In the genomic region with DNA sequence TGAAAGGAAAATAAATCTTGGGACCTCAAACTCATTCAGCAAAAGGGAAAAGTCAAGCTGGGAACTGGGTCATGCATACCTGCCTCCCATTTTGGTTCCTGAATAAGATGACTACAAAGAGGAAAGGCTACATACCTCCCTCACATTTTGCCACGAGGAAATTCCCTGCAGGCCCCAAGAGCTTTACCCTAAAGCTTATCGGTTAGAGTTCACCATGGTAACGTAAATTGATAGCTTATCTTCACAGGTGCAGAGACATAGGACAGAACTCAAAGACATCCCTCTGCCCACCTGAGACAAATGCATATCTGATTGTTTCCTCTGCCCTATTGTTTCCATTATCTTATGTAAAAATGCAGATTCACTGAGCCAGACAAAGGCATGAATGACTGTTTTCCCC, we compare ENCODE assay signal across 17 cellular contexts. TPM values are rescaled to one million over a fixed set of nuclear protein-coding genes. Genes with fewer than 3 reads are reported as not detected.
DNase-seq lines count a peak whose midpoint lies in the region; ATAC-seq and TF ChIP-seq lines count a peak whose summit lies in the region.
"Had no signal": no experiment of that assay in that cellular context is flagged by ENCODE, and none has a peak within 500 bp of the region (broad histone marks: within the 10 kb centered on the region; RNA-seq: fewer than 3 reads in every experiment).

No MANE protein-coding gene starts in this region.

- no peaks in the 10 kb centered on the region for H3K36me3 ChIP-seq in endodermal cell (ENCODE audit: control insufficient read depth, insufficient read depth, low read length)
- no peaks in the 10 kb centered on the region for H3K36me3 ChIP-seq in trophoblast cell (ENCODE audit: control insufficient read depth in 1 of 2, insufficient read depth in 2 of 2, low read length in 2 of 2)
- no peaks in the 10 kb centered on the region for H3K36me3 ChIP-seq in aorta (ENCODE audit: control insufficient read depth in 1 of 2, insufficient read depth in 2 of 2, low read length in 1 of 2)

- no peaks in the 10 kb centered on the region for H3K9me3 Mint-ChIP-seq in endodermal cell
- peaks cover 5 to 6% of the 10 kb centered on the region in 2 donors for H3K9me3 Mint-ChIP-seq in stimulated activated naive B cell treated with anti-CD40 and anti-IgM and Interleukin-4, amounts not matched to agents 10 μg/mL and 1 μg/mL and 100 μg/mL, for 72 hours
- H3K9me3 Mint-ChIP-seq in activated CD4-positive, alpha-beta T cell treated with anti-CD3 and anti-CD28 coated beads, Interleukin-2, amount 10 ng/mL, durations not matched to agents 24 days and 14 days: no peaks in the 10 kb centered on the region
- H3K9me3 Mint-ChIP-seq: H9 had no signal

- no peak for ATAC-seq in aorta (ENCODE audit: low FRiP score)
- no peak for ATAC-seq in stimulated activated naive B cell treated with anti-CD40 and anti-IgM and Interleukin-4, amounts not matched to agents 10 μg/mL and 1 μg/mL and 100 μg/mL, for 72 hours (replicated peaks)
- ATAC-seq: HCT116 had no signal

- no peak overlapping the region for H3K23ac ChIP-seq in trophoblast cell (ENCODE audit: low read length)

- DNase-seq in NCI-H748 (lab: John Stamatoyannopoulos, UW; ENCODE audit: unreplicated experiment) (peak; percentile 6), NCI-H748 treated with DMSO at 0.1 percent for 48 hours (lab: John Stamatoyannopoulos, UW) (no peak), NCI-H69 (lab: John Stamatoyannopoulos, UW) (peak; percentile 19), endodermal cell (peak; percentile 64), trophoblast cell (peak; percentile 43 to 82), aorta (no peak)
- no peak for DNase-seq in stimulated activated naive B cell treated with anti-CD40 and anti-IgM and Interleukin-4, amounts not matched to agents 10 μg/mL and 1 μg/mL and 100 μg/mL, for 72 hours
- DNase-seq in activated CD4-positive, alpha-beta T cell treated with anti-CD3 and anti-CD28 coated beads, Interleukin-2, amount 10 ng/mL, durations not matched to agents 24 days and 14 days: no peak
- DNase-seq: C1 segment of cervical spinal cord; Calu3; CD4-positive, alpha-beta memory T cell; COR-L47; DMS53; DMS79 treated with DMSO at 0.1 percent for 48 hours; GM23248; H9 had no signal

- H3K4me1 ChIP-seq in endodermal cell (ENCODE audit: control insufficient read depth, insufficient read depth, low read length) (peaks cover 15% of the 10 kb centered on the region), trophoblast cell (ENCODE audit: control insufficient read depth in 1 of 2, insufficient read depth in 2 of 2, low read length in 2 of 2) (peaks cover 3 to 5% of the 10 kb centered on the region in 2 experiments), aorta (ENCODE audit: control insufficient read depth in 1 of 2, insufficient read depth in 2 of 2, low read length in 2 of 2) (no peaks in the 10 kb centered on the region)

- H3K27ac ChIP-seq in endodermal cell (ENCODE audit: low read depth, low read length) (no peak overlapping the region), trophoblast cell (ENCODE audit: low read depth, low read length) (no peak overlapping the region), aorta (ENCODE audit: low read depth in 1 of 2, low read length in 2 of 2) (no peak overlapping the region)
- H3K27ac ChIP-seq: GM23248 had no signal

- no peaks in the 10 kb centered on the region for H3K36me3 Mint-ChIP-seq in endodermal cell (ENCODE audit: low read depth)
- no peaks in the 10 kb centered on the region for H3K36me3 Mint-ChIP-seq in stimulated activated naive B cell treated with anti-CD40 and anti-IgM and Interleukin-4, amounts not matched to agents 10 μg/mL and 1 μg/mL and 100 μg/mL, for 72 hours
- H3K36me3 Mint-ChIP-seq in activated CD4-positive, alpha-beta T cell treated with anti-CD3 and anti-CD28 coated beads, Interleukin-2, amount 10 ng/mL, durations not matched to agents 24 days and 14 days (ENCODE audit: low read depth): no peaks in the 10 kb centered on the region
- H3K36me3 Mint-ChIP-seq: CD4-positive, alpha-beta memory T cell had no signal

- no peak overlapping the region for H4K8ac ChIP-seq in trophoblast cell (ENCODE audit: low read depth, low read length)

- no peaks in the 10 kb centered on the region for H3K79me1 ChIP-seq in trophoblast cell (ENCODE audit: low read length)

- intact Hi-C loops in aorta (cut with DNase I): no loop called here
- intact Hi-C loops in activated CD4-positive, alpha-beta T cell treated with anti-CD3 and anti-CD28 coated beads, Interleukin-2, amount 10 ng/mL, durations not matched to agents 24 days and 14 days (cut with micrococcal nuclease): no loop called here

- H3K14ac ChIP-seq in trophoblast cell (ENCODE audit: low read length): no peak overlapping the region

- H3K4me1 Mint-ChIP-seq in endodermal cell: peaks cover 31% of the 10 kb centered on the region
- peaks cover 0 to 5% of the 10 kb centered on the region in 2 donors for H3K4me1 Mint-ChIP-seq in stimulated activated naive B cell treated with anti-CD40 and anti-IgM and Interleukin-4, amounts not matched to agents 10 μg/mL and 1 μg/mL and 100 μg/mL, for 72 hours
- no peaks in the 10 kb centered on the region for H3K4me1 Mint-ChIP-seq in activated CD4-positive, alpha-beta T cell treated with anti-CD3 and anti-CD28 coated beads, Interleukin-2, amount 10 ng/mL, durations not matched to agents 24 days and 14 days
- H3K4me1 Mint-ChIP-seq: CD4-positive, alpha-beta memory T cell had no signal

- H3K27me3 ChIP-seq in endodermal cell (ENCODE audit: control insufficient read depth, insufficient read depth, low read length, poor library complexity, severe bottlenecking) (no peaks in the 10 kb centered on the region), trophoblast cell (ENCODE audit: insufficient read depth, low read length) (no peaks in the 10 kb centered on the region), aorta (ENCODE audit: control insufficient read depth in 1 of 2, insufficient read depth in 2 of 2, low read length in 1 of 2) (no peaks in the 10 kb centered on the region)

- no peak overlapping the region for H3K4ac ChIP-seq in trophoblast cell (ENCODE audit: low read depth, low read length)

- no peak overlapping the region for H4K12ac ChIP-seq in trophoblast cell (ENCODE audit: low read depth, low read length)

- H3K9me3 ChIP-seq in endodermal cell (ENCODE audit: control insufficient read depth, low read length): peaks cover 10% of the 10 kb centered on the region
- H3K9me3 ChIP-seq in trophoblast cell (ENCODE audit: insufficient read depth, low read depth, low read length): no peaks in the 10 kb centered on the region
- H3K9me3 ChIP-seq in aorta (ENCODE audit: control insufficient read depth, low read length): no peaks in the 10 kb centered on the region

- H3K79me2 ChIP-seq in trophoblast cell (ENCODE audit: control insufficient read depth, insufficient read depth, low read length, poor library complexity): no peaks in the 10 kb centered on the region

- H3K4me3 ChIP-seq in endodermal cell (ENCODE audit: low read length) (no peak overlapping the region), trophoblast cell (ENCODE audit: low read depth, low read length) (no peak overlapping the region), aorta (ENCODE audit: low read length in 2 of 2) (no peak overlapping the region)
- H3K4me3 ChIP-seq: GM23248 had no signal

- H3K27ac Mint-ChIP-seq in endodermal cell: peak overlapping the region; percentile 17
- H3K27ac Mint-ChIP-seq in stimulated activated naive B cell treated with anti-CD40 and anti-IgM and Interleukin-4, amounts not matched to agents 10 μg/mL and 1 μg/mL and 100 μg/mL, for 72 hours: no peak overlapping the region
- no peak overlapping the region for H3K27ac Mint-ChIP-seq in activated CD4-positive, alpha-beta T cell treated with anti-CD3 and anti-CD28 coated beads, Interleukin-2, amount 10 ng/mL, durations not matched to agents 24 days and 14 days
- H3K27ac Mint-ChIP-seq: CD4-positive, alpha-beta memory T cell had no signal

- WGBS in endodermal cell (ENCODE audit: insufficient coverage in 1 of 2, insufficient read length in 1 of 2), 2 experiments: 15 to 40% methylated on average over 3 of the region's 3 CpGs
- no CpG with 5 or more reads among the region's 3 CpGs for WGBS in trophoblast cell (ENCODE audit: extremely low coverage, insufficient coverage, insufficient read length)
- 72 to 79% methylated on average over 3 of the region's 3 CpGs for WGBS in aorta, 2 donors

- H4K91ac ChIP-seq in trophoblast cell (ENCODE audit: low read depth, low read length): no peak overlapping the region

- H3K4me3 Mint-ChIP-seq in endodermal cell: no peak overlapping the region
- no peak overlapping the region for H3K4me3 Mint-ChIP-seq in stimulated activated naive B cell treated with anti-CD40 and anti-IgM and Interleukin-4, amounts not matched to agents 10 μg/mL and 1 μg/mL and 100 μg/mL, for 72 hours
- no peak overlapping the region for H3K4me3 Mint-ChIP-seq in activated CD4-positive, alpha-beta T cell treated with anti-CD3 and anti-CD28 coated beads, Interleukin-2, amount 10 ng/mL, durations not matched to agents 24 days and 14 days
- H3K4me3 Mint-ChIP-seq: CD4-positive, alpha-beta memory T cell; H9 had no signal

- no peak overlapping the region for H2AK5ac ChIP-seq in trophoblast cell (ENCODE audit: low read length)

- no peak overlapping the region for H3K18ac ChIP-seq in trophoblast cell (ENCODE audit: low read length)

- no peak overlapping the region for H3K4me2 ChIP-seq in trophoblast cell (ENCODE audit: low read length)

- no peak overlapping the region for H2BK12ac ChIP-seq in trophoblast cell (ENCODE audit: low read length)

- H2BK120ac ChIP-seq in trophoblast cell (ENCODE audit: insufficient read depth, low read length, poor library complexity): no peak overlapping the region

- H2AFZ ChIP-seq in trophoblast cell (ENCODE audit: insufficient read depth, low read length, poor library complexity): no peak overlapping the region
- H2AFZ ChIP-seq: GM23248 had no signal

- no peak for TF ChIP-seq CTCF in endodermal cell (conservative IDR thresholded peaks at IDR 0.05)

- H2BK5ac ChIP-seq in trophoblast cell (ENCODE audit: low read depth, low read length, poor library complexity): no peak overlapping the region

- peaks cover 13% of the 10 kb centered on the region for H3K27me3 Mint-ChIP-seq in endodermal cell (ENCODE audit: insufficient read depth)
- H3K27me3 Mint-ChIP-seq in stimulated activated naive B cell treated with anti-CD40 and anti-IgM and Interleukin-4, amounts not matched to agents 10 μg/mL and 1 μg/mL and 100 μg/mL, for 72 hours: peaks cover 0 to 3% of the 10 kb centered on the region in 2 donors
- peaks cover 16% of the 10 kb centered on the region for H3K27me3 Mint-ChIP-seq in activated CD4-positive, alpha-beta T cell treated with anti-CD3 and anti-CD28 coated beads, Interleukin-2, amount 10 ng/mL, durations not matched to agents 24 days and 14 days

- H3K9ac ChIP-seq in endodermal cell (ENCODE audit: extremely low read depth, low read length, poor library complexity, severe bottlenecking): peak overlapping the region; percentile 28
- H3K9ac ChIP-seq in trophoblast cell (ENCODE audit: low read length): no peak overlapping the region
- H3K9ac ChIP-seq: GM23248 had no signal

RNA-seq across cellular contexts. Expression of gene GRB10, which starts 31.5 kb away (rescaled TPM):
- total RNA-seq in endodermal cell (10 to 100 TPM; 71.9 to 97.5 TPM), aorta (100 to 1,000 TPM; 106 to 108 TPM)
- 61.1 TPM for polyA plus RNA-seq in endodermal cell (2013, experiment 1 of 2)
- 56.3 TPM for polyA plus RNA-seq in endodermal cell (2013, experiment 2 of 2)
- 24.4 and 24.9 TPM in 2 replicates for polyA plus RNA-seq in trophoblast cell (2013)
- 10 to 100 TPM; 11.8 to 21.2 TPM for polyA plus RNA-seq in aorta
- 1.4 and 3.6 TPM in 2 replicates for total RNA-seq in activated CD4-positive, alpha-beta T cell treated with anti-CD3 and anti-CD28 coated beads, Interleukin-2, amount 10 ng/mL, durations not matched to agents 24 days and 14 days

Comparison
In these comparisons a context has a peak if more than half of its experiments do, and no peak if none do; other contexts are left out.
1. DNase-seq: peak in NCI-H748 (single experiment), NCI-H69 (single experiment), endodermal cell (single experiment) and trophoblast cell (2 of 2); none in NCI-H748 treated with DMSO at 0.1 percent for 48 hours (single experiment), aorta (0 of 2), stimulated activated naive B cell treated with anti-CD40 and anti-IgM and Interleukin-4, amounts not matched to agents 10 μg/mL and 1 μg/mL and 100 μg/mL, for 72 hours (single experiment) and activated CD4-positive, alpha-beta T cell treated with anti-CD3 and anti-CD28 coated beads, Interleukin-2, amount 10 ng/mL, durations not matched to agents 24 days and 14 days (single experiment).
2. RNA of gene GRB10, which starts 31.5 kb away (total RNA-seq): 106 to 108 TPM in aorta and 71.9 to 97.5 TPM in endodermal cell; 1.4 to 3.6 TPM in activated CD4-positive, alpha-beta T cell treated with anti-CD3 and anti-CD28 coated beads, Interleukin-2, amount 10 ng/mL, durations not matched to agents 24 days and 14 days; every median in the first group is over 10 times any median in the second.